ENCODE assay signal across 8 cellular contexts in the genomic region with DNA sequence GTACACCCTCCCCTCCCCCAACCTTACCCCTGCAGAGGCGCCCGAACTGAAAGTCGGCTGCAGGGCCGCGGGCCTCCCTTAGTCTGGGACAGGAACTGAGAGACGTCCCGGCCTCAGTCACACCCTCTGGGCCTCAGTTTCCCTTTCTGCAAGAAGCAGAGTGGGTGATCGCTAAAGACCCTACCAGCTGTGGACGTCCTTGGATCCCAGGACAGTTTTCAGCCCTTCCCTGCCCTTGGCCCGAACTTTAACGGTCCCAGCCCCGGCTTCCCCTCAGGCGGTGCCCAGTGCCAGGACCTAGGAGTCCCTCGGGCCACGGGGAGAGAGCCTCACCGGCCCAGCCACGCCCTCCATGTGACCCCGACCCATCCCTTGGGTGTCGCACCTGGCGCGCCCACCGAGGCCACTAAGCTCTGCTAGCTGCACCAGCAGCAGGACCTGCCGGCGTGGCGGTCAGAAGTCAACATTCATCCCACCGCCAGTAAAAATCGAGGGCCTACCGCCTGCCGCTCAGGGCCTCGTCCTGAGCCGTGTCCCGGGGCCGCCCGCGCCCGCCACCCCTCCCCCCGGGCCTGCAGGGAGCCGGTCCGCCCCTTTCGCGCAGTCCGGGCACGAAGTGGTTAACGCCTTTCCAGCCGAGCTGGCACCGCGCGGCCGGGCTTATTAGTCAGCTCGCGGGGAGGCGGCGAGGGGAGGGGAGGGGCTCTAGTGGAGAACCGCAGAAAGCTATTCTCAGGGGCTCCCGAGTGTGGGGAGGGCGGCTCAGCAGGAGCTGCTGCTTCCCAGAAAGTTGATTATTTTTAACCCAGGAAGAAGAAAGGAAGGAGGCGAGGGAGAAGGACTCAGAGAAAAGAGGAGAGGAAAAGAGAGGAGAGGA.
A peak's percentile ranks its signal among the peaks of the same experiment; 100 is the strongest.
DNase-seq lines count a peak whose midpoint lies in the region; ATAC-seq, FAIRE-seq and TF ChIP-seq lines count a peak whose summit lies in the region.

No MANE protein-coding gene starts in this region.

- no peaks in the 10 kb centered on the region for H3K9me3 ChIP-seq in skeletal muscle satellite cell (replicated peaks; ENCODE audit: low read length)

- H3K27me3 ChIP-seq in bronchial epithelial cell (ENCODE audit: control insufficient read depth, insufficient read depth, low read length) (no peaks in the 10 kb centered on the region), skeletal muscle satellite cell (ENCODE audit: control insufficient read depth, insufficient read depth, low read length) (no peaks in the 10 kb centered on the region)

- ATAC-seq in GM21619 (IDR thresholded peaks at IDR 0.05; ENCODE audit: unreplicated experiment) (no peak), HG03460 (IDR thresholded peaks at IDR 0.05; ENCODE audit: unreplicated experiment) (no peak)

- FAIRE-seq in bronchial epithelial cell (lab: Jason Lieb, UNC): no peak

- DNase-seq in GM13976 (ENCODE audit: low spot score) (peak; percentile 65), NCI-H2107 treated with DMSO at 0.1 percent for 48 hours (lab: John Stamatoyannopoulos, UW; ENCODE audit: unreplicated experiment) (peak; percentile 88), bronchial epithelial cell (ENCODE audit: low read depth) (peak; percentile 57), iPS-NIHi7 (ENCODE audit: extremely low spot score) (peak; percentile 82)
- peak; percentile 57 to 74 (median 68) for DNase-seq in activated CD4-positive, CD25-positive, alpha-beta regulatory T cell (lab: John Stamatoyannopoulos, UW)

- peak overlapping the region; percentile 91 for H3K9ac ChIP-seq in skeletal muscle satellite cell (ENCODE audit: low read depth, low read length)

- TF ChIP-seq CTCF in GM13976 (IDR thresholded peaks at IDR 0.05; ENCODE audit: borderline replicate concordance, control extremely low read depth, extremely low read depth, insufficient read depth, missing control alignments): no peak
- no peak for TF ChIP-seq CTCF in bronchial epithelial cell (IDR thresholded peaks at IDR 0.05; ENCODE audit: insufficient read depth, low read length, severe bottlenecking)

- in situ Hi-C loops in GM13976 (cut with MboI; ENCODE audit: low sequenced_read_pairs, unreplicated experiment): no loop called here

- H3K4me1 ChIP-seq in skeletal muscle satellite cell (ENCODE audit: control insufficient read depth, insufficient read depth, low read length): peaks cover 35% of the 10 kb centered on the region

- H3K36me3 ChIP-seq in bronchial epithelial cell (ENCODE audit: control insufficient read depth, insufficient read depth, low read length) (peaks cover 2% of the 10 kb centered on the region), skeletal muscle satellite cell (ENCODE audit: insufficient read depth, low read length) (peaks cover 4% of the 10 kb centered on the region)

- peak overlapping the region; percentile 92 for H3K4me2 ChIP-seq in skeletal muscle satellite cell (ENCODE audit: low read length)

- H3K4me3 ChIP-seq in bronchial epithelial cell (ENCODE audit: low read depth, low read length) (peak overlapping the region; percentile 71), skeletal muscle satellite cell (ENCODE audit: low read length) (peak overlapping the region; percentile 79)
